24 cellular contexts compared by ENCODE assay signal in genomic region chr15:57957113-57957512, GRCh38.
"Had no signal": no experiment of that assay in that cellular context is flagged by ENCODE, and none has a peak within 500 bp of the region (broad histone marks: within the 10 kb centered on the region; RNA-seq: fewer than 3 reads in every experiment).

No MANE protein-coding gene starts in this region.

- H3K4me2 ChIP-seq: SK-N-SH had no signal

- H3K4me3 Mint-ChIP-seq: IgD-negative memory B cell, T-cell had no signal

- H3K9me3 Mint-ChIP-seq: IgD-negative memory B cell, T-cell had no signal

- H3K4me3 ChIP-seq: K562, MG63 had no signal

- H3K27me3 ChIP-seq: MG63 had no signal

- H3K9ac ChIP-seq: SK-N-SH had no signal

- H3K4me1 Mint-ChIP-seq: IgD-negative memory B cell, T-cell had no signal

- H3K27ac Mint-ChIP-seq: IgD-negative memory B cell, T-cell had no signal

- ATAC-seq: K562, Panc1, PC-3, T-cell had no signal

- H3K36me3 Mint-ChIP-seq: T-cell had no signal

- H3K36me3 ChIP-seq: MG63 had no signal

- H3K27ac ChIP-seq: HL-60, RWPE1 had no signal

- H3K9me3 ChIP-seq: SK-N-SH had no signal

- DNase-seq: MG63; NCI-H1092 treated with DMSO at 0.1 percent for 48 hours; NCI-H1436; NCI-H187; NCI-H2029; NCI-H2081 treated with DMSO at 0.1 percent for 48 hours; NCI-H2171; NCI-H226; NCI-H446; NCI-H510A; NCI-H524 treated with DMSO at 0.1 percent for 48 hours; NCI-H69; NCI-H774; NK-92 treated with Interleukin-12 subunit alpha and Interleukin-12 subunit beta, amount 100 ng/mL, for 24 hours; PC-3; SHP77; SK-N-SH; SW 1271; T-cell had no signal

- H3K27me3 Mint-ChIP-seq: IgD-negative memory B cell had no signal

- H3K9me2 ChIP-seq: SK-N-SH had no signal
